ENCODE assay signal across 8 cellular contexts in genomic region chr19:633786-634639, GRCh38. TPM values are rescaled to one million over a fixed set of nuclear protein-coding genes. Genes with fewer than 3 reads are reported as not detected.
A peak's percentile ranks its signal among the peaks of the same experiment; 100 is the strongest.
DNase-seq lines count a peak whose midpoint lies in the region; ATAC-seq and TF ChIP-seq lines count a peak whose summit lies in the region.

No MANE protein-coding gene starts in this region.

- H3K4me3 ChIP-seq in BJ (ENCODE audit: low read depth, low read length): peak overlapping the region; percentile 80
- peak overlapping the region; percentile 83 for H3K4me3 ChIP-seq in choroid plexus epithelial cell (ENCODE audit: low read depth, low read length)

- peaks cover 0 to 2% (median 0%) of the 10 kb centered on the region in 7 donors for H3K9me3 Mint-ChIP-seq in naive B cell

- no peaks in the 10 kb centered on the region for H3K27me3 Mint-ChIP-seq in naive B cell

- DNase-seq in BJ (ENCODE audit: low read depth) (no peak), choroid plexus epithelial cell (ENCODE audit: low read depth) (no peak), naive B cell (no peak), NOMO-1 treated with DMSO at 0.1 percent for 48 hours (lab: John Stamatoyannopoulos, UW; ENCODE audit: unreplicated experiment) (no peak), GM20000 (ENCODE audit: low spot score) (no peak), SIG-M5 treated with dmso at 0.1 percent for 504 hours (lab: John Stamatoyannopoulos, UW; ENCODE audit: unreplicated experiment) (no peak)

- peaks cover 11 to 41% (median 30%) of the 10 kb centered on the region in 3 donors for H3K4me1 Mint-ChIP-seq in naive B cell

- CTCF ChIA-PET in BJ (lab: Yijun Ruan, JAX): interaction anchor here (2.7 kb wide), 1 partner anchor 50 kb away, joined by 7 read pairs; no protein-coding TSS in a partner anchor

- no peak for ATAC-seq in naive B cell (ENCODE audit: low read depth in 2 of 2)
- ATAC-seq in GM19452 (IDR thresholded peaks at IDR 0.05; ENCODE audit: unreplicated experiment): no peak

- peak overlapping the region; percentile 61 for H3K27ac ChIP-seq in KOPT-K1 (ENCODE audit: low read depth, low read length, poor library complexity, severe bottlenecking)

- H3K9me3 ChIP-seq in KOPT-K1 (ENCODE audit: insufficient read depth, low read length, poor library complexity, severe bottlenecking): no peaks in the 10 kb centered on the region

- TF ChIP-seq CTCF in BJ (IDR thresholded peaks at IDR 0.05; ENCODE audit: insufficient read depth, low read depth, low read length) (no peak), choroid plexus epithelial cell (conservative IDR thresholded peaks at IDR 0.05; ENCODE audit: low read depth, low read length) (no peak), GM20000 (IDR thresholded peaks at IDR 0.05; ENCODE audit: extremely low read depth, missing control alignments) (no peak)

- peak overlapping the region; percentile 83 to 98 (median 96) for H3K4me3 Mint-ChIP-seq in naive B cell

- H3K27me3 ChIP-seq in BJ (ENCODE audit: control insufficient read depth, insufficient read depth, low read length): no peaks in the 10 kb centered on the region

- peaks cover 0 to 9% of the 10 kb centered on the region in 2 donors for H3K36me3 Mint-ChIP-seq in naive B cell

- H3K27ac Mint-ChIP-seq in naive B cell: peak overlapping the region; percentile 90 to 99 (median 98)

- H3K36me3 ChIP-seq in BJ (ENCODE audit: control insufficient read depth, insufficient read depth, low read length): no peaks in the 10 kb centered on the region; the same call in 1 of the 2 replicates
- peaks cover 22% of the 10 kb centered on the region for H3K36me3 ChIP-seq in KOPT-K1 (ENCODE audit: insufficient read depth, low read length)

- POLR2A ChIA-PET in BJ (lab: Charles Lee): interaction anchor here (0.5 kb wide), 1 partner anchor 61 kb away, joined by 6 read pairs; no protein-coding TSS in a partner anchor

RNA-seq across cellular contexts. Expression of gene POLRMT, which starts 0.7 kb away (rescaled TPM):
- polyA plus RNA-seq in BJ (2011; rRNA removed) (21.9 and 38.6 TPM in 2 replicates), naive B cell (ENCODE audit: low read depth in 6 of 6) (10 to 100 TPM; 12.1 to 56.8 (median 34.4) TPM)
- polyA minus RNA-seq in BJ (2011; rRNA and poly(A)+ RNA removed): 54.6 and 106 TPM in 2 replicates

RNA-seq across cellular contexts. Expression of gene FGF22, which starts 5.7 kb away (rescaled TPM):
- polyA plus RNA-seq in BJ (2011; rRNA removed): 0.05 TPM in 1 of 2 replicates, not detected in the other
- not detected in 2 replicates for polyA minus RNA-seq in BJ (2011; rRNA and poly(A)+ RNA removed)
- not detected for polyA plus RNA-seq in naive B cell (ENCODE audit: low read depth in 6 of 6)

RNA-seq across cellular contexts. Expression of gene RNF126, which starts 29.0 kb away (rescaled TPM):
- polyA plus RNA-seq in BJ (2011; rRNA removed): 2.7 and 2.9 TPM in 2 replicates
- 2.7 and 4.4 TPM in 2 replicates for polyA minus RNA-seq in BJ (2011; rRNA and poly(A)+ RNA removed)
- polyA plus RNA-seq in naive B cell (ENCODE audit: low read depth in 6 of 6): 10 to 100 TPM; 51.0 to 72.4 (median 59.1) TPM

RNA-seq across cellular contexts. Expression of gene FSTL3, which starts 42.2 kb away (rescaled TPM):
- polyA plus RNA-seq in BJ (2011; rRNA removed) (62.5 and 83.2 TPM in 2 replicates), naive B cell (ENCODE audit: low read depth in 6 of 6) (1 to 10 TPM in 4 of 6 donors, under 1 TPM in 1, not detected in 1; 0.77 to 3.6 (median 2.8) TPM)
- 25.0 and 32.2 TPM in 2 replicates for polyA minus RNA-seq in BJ (2011; rRNA and poly(A)+ RNA removed)

RNA-seq across cellular contexts. Expression of gene HCN2, which starts 44.3 kb away (rescaled TPM):
- polyA plus RNA-seq in BJ (2011; rRNA removed) (0.83 and 1.5 TPM in 2 replicates), naive B cell (ENCODE audit: low read depth in 6 of 6) (not detected)
- polyA minus RNA-seq in BJ (2011; rRNA and poly(A)+ RNA removed): 3.1 and 6.0 TPM in 2 replicates

Comparison
In these comparisons a context has a peak if more than half of its experiments do, and no peak if none do; other contexts are left out.
1. RNA of gene RNF126, which starts 29.0 kb away (polyA plus RNA-seq): 51.0 to 72.4 TPM in naive B cell; 2.7 to 2.9 TPM in BJ; every median in the first group is over 10 times any median in the second.